In genomic region chr1:154877370-154877974, GRCh38 we compare ENCODE assay signal across 1 cellular context.
TF ChIP-seq lines count a peak whose summit lies in the region.

No MANE protein-coding gene starts in this region.

TF ChIP-seq in H1, 55 proteins besides CTCF, POLR2A, EP300 and RAD21 (continued from another document):
- TF ChIP-seq SUZ12 (IDR thresholded peaks at IDR 0.05; ENCODE audit: low read length) (no peak), SP1 (IDR thresholded peaks at IDR 0.05; ENCODE audit: low read depth, low read length) (no peak), CBX8 (IDR thresholded peaks at IDR 0.05; ENCODE audit: borderline replicate concordance, low read depth, low read length) (no peak), JUND (IDR thresholded peaks at IDR 0.05; ENCODE audit: low read length) (no peak), SRF (IDR thresholded peaks at IDR 0.05; ENCODE audit: low read depth, low read length) (no peak)
